ENCODE assay signal across 10 cellular contexts in genomic region chr14:79016828-79017505, GRCh38.
A peak's percentile ranks its signal among the peaks of the same experiment; 100 is the strongest.
DNase-seq lines count a peak whose midpoint lies in the region; ATAC-seq and TF ChIP-seq lines count a peak whose summit lies in the region.
"Had no signal": no experiment of that assay in that cellular context is flagged by ENCODE, and none has a peak within 500 bp of the region (broad histone marks: within the 10 kb centered on the region; RNA-seq: fewer than 3 reads in every experiment).

No MANE protein-coding gene starts in this region.

- ATAC-seq in GM18909 (IDR thresholded peaks at IDR 0.05; ENCODE audit: poor library complexity, unreplicated experiment), result no peak

- peak; percentile 49 for DNase-seq in DMS53 (lab: John Stamatoyannopoulos, UW)
- no peak for DNase-seq in DMS53 treated with DMSO at 0.1 percent for 48 hours (lab: John Stamatoyannopoulos, UW; ENCODE audit: unreplicated experiment)
- DNase-seq in RPMI7951 (ENCODE audit: low read depth), result peak; percentile 52
- peak; percentile 82 for DNase-seq in fibroblast of mammary gland (ENCODE audit: low read depth)
- peak; percentile 25 for DNase-seq in stromal cell of bone marrow (ENCODE audit: low read depth)
- no peak for DNase-seq in Ammon's horn (ENCODE audit: low spot score)
- DNase-seq in amygdala (lab: John Stamatoyannopoulos, UW), result no peak

- no peak for TF ChIP-seq CTCF in fibroblast of mammary gland (conservative IDR thresholded peaks at IDR 0.05; ENCODE audit: control insufficient read depth, insufficient read depth, low read depth, low read length)

- H3K4me3 ChIP-seq in fibroblast of mammary gland (ENCODE audit: control insufficient read depth, low read depth, low read length), result no peak overlapping the region
- H3K4me3 ChIP-seq: cardiac muscle cell, tibial nerve had no signal

Comparison
In these comparisons a context has a peak if more than half of its experiments do, and no peak if none do; other contexts are left out.
1. DNase-seq: peak in DMS53 (single experiment), RPMI7951 (single experiment), fibroblast of mammary gland (single experiment) and stromal cell of bone marrow (single experiment); none in DMS53 treated with DMSO at 0.1 percent for 48 hours (single experiment), Ammon's horn (single experiment) and amygdala (0 of 56).